Comparison of ENCODE assay signal across 17 cellular contexts in genomic region chr6:46024122-46024769, GRCh38. TPM values are rescaled to one million over a fixed set of nuclear protein-coding genes. Genes with fewer than 3 reads are reported as not detected.
"Had no signal": no experiment of that assay in that cellular context is flagged by ENCODE, and none has a peak within 500 bp of the region (broad histone marks: within the 10 kb centered on the region; RNA-seq: fewer than 3 reads in every experiment).

No MANE protein-coding gene starts in this region.

- H3K36me3 ChIP-seq: ascending aorta, neutrophil, pancreas, sigmoid colon, thyroid gland had no signal

- H3K27me3 ChIP-seq: ascending aorta, neutrophil, pancreas, sigmoid colon, thyroid gland had no signal

- H3K27ac ChIP-seq: ascending aorta, neutrophil, pancreas, sigmoid colon had no signal

- H3K4me3 ChIP-seq: ascending aorta, pancreas, sigmoid colon, thyroid gland had no signal

- H3K4me1 ChIP-seq: ascending aorta, pancreas, sigmoid colon, thyroid gland had no signal

- ATAC-seq: activated CD8-positive, alpha-beta T cell treated with anti-CD3 and anti-CD28 coated beads for 36 hours; natural killer cell treated with Interleukin-12 subunit alpha and Interleukin-12 subunit beta and Interleukin-15 and Interleukin-18, amount 100 ng/mL, for 72 hours; stimulated activated naive B cell treated with anti-CD40 and anti-IgM and Interleukin-4, amounts not matched to agents 10 μg/mL and 1 μg/mL and 100 μg/mL, for 72 hours had no signal

- H3K9me3 ChIP-seq: ascending aorta, neutrophil, pancreas, sigmoid colon, thyroid gland had no signal

- DNase-seq: activated B cell treated with CpG ODN at 0.5 μM for 24 hours; activated CD4-positive, alpha-beta T cell treated with anti-CD3 and anti-CD28 coated beads for 48 hours; activated CD8-positive, alpha-beta T cell treated with anti-CD3 and anti-CD28 coated beads for 36 hours; activated naive CD4-positive, alpha-beta T cell treated with anti-CD3 and anti-CD28 coated beads for 36 hours; activated T-cell treated with anti-CD3 and anti-CD28 coated beads, Interleukin-2, amount 50 U/mL, for 1 hour; effector CD4-positive, alpha-beta T cell; hippocampal formation; islet precursor cell; pancreas; sigmoid colon; stimulated activated naive B cell treated with anti-CD40 and anti-IgM and Interleukin-4, amounts not matched to agents 10 μg/mL and 1 μg/mL and 100 μg/mL, for 72 hours; thyroid gland had no signal

RNA-seq across cellular contexts. Expression of gene CLIC5, which starts 8.6 kb away (rescaled TPM):
- total RNA-seq: fibroblast of villous mesenchyme, lung microvascular endothelial cell had no signal
